Comparison of ENCODE assay signal across 25 cellular contexts in the genomic region with DNA sequence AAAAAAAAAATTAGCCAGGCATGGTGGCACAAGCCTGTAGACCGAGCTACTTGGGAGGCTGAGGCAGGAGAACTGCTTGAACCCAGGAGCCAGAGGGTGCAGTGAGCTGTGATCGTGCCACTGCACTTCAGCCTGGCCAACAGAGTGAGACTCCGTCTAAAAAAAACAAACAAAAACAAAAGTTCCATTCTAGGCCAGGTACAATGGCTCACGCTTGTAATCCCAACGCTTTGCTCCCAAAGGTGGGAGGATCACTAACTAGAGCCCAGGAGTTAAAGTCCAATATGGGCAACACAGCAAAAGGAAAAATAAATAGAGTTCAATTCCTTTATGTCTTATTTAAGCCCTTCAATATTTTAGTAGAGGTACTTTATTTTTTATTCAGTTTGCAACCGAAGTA.
"Had no signal": no experiment of that assay in that cellular context is flagged by ENCODE, and none has a peak within 500 bp of the region (broad histone marks: within the 10 kb centered on the region; RNA-seq: fewer than 3 reads in every experiment).

No MANE protein-coding gene starts in this region.

- H3K27ac ChIP-seq: colonic mucosa, epithelial cell of prostate, esophagus squamous epithelium, gastrocnemius medialis, heart right ventricle, left ventricle myocardium inferior, lower lobe of right lung had no signal

- H3K4me3 ChIP-seq: colonic mucosa, esophagus squamous epithelium, gastrocnemius medialis, heart right ventricle, left ventricle myocardium inferior, lower lobe of right lung, mucosa of descending colon had no signal

- H3K4me1 ChIP-seq: colonic mucosa, lower lobe of right lung had no signal

- FAIRE-seq: endometrium, islet of Langerhans, keratinocyte had no signal

- ATAC-seq: effector memory CD8-positive, alpha-beta T cell; esophagus mucosa; gastrocnemius medialis; heart right ventricle; left cardiac atrium; lower lobe of right lung; mucosa of descending colon had no signal

- H3K27me3 ChIP-seq: colonic mucosa, esophagus squamous epithelium, gastrocnemius medialis, heart right ventricle had no signal

- DNase-seq: colonic mucosa; cortex of kidney; effector CD8-positive, alpha-beta T cell; effector memory CD8-positive, alpha-beta T cell; endodermal cell; erythroblast; esophagus squamous epithelium; foreskin fibroblast; foreskin melanocyte; gastrocnemius medialis; glutamatergic neuron; head of caudate nucleus; heart right ventricle; hippocampal formation; left cardiac atrium; left ventricle myocardium inferior; lower lobe of right lung; mesenchymal stem cell; mucosa of descending colon; naive B cell had no signal

- H3K9me3 ChIP-seq: colonic mucosa, esophagus squamous epithelium, gastrocnemius medialis, heart right ventricle, left ventricle myocardium inferior, lower lobe of right lung, mucosa of descending colon had no signal
